ENCODE assay signal across 15 cellular contexts in the genomic region with DNA sequence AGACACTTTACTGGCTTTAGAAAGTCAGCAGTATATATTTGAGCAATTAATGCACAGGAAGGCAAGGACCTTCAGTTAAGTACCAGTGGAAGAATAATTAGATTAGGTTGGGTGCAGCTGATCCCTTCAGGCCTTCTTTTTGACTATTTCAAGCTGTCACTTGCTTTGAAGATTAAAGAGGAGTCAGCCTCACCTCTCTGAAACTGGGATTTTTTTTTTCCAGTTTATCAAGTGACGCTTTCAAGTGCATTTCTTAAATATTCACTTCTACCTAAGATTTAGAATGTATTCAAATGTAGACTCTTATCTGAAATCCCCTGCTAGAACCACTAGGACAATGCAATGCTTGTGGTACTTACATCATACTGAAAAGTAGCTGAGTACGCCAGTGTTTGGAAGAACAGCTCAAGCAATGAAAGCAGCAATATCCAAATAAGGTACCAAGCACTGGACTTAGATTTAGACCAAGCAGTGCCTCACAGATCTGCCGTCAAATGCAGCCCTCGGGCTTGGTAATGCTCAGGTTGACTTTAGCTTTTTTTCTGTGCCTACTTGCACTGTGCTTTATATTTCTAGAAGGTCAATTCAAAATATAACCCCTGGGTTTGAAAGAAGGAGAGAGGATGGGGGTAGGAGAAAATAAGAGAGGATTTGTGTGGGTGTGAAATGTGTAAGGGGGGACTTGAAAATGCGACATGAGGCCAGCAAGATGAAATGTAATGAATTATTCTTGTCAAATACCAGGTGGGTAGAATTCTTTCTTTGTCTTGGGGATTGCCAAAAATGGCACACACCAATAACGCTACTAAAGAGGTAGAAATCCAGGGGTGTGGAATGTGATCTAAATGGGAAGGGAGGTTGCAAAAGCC. TPM values are rescaled to one million over a fixed set of nuclear protein-coding genes. Genes with fewer than 3 reads are reported as not detected.
DNase-seq lines count a peak whose midpoint lies in the region; ATAC-seq, FAIRE-seq and TF ChIP-seq lines count a peak whose summit lies in the region.
"Had no signal": no experiment of that assay in that cellular context is flagged by ENCODE, and none has a peak within 500 bp of the region (broad histone marks: within the 10 kb centered on the region; RNA-seq: fewer than 3 reads in every experiment).

No MANE protein-coding gene starts in this region.

- no peak overlapping the region for H3K4me3 ChIP-seq in fibroblast of the aortic adventitia (ENCODE audit: low read depth, low read length)
- H3K4me3 ChIP-seq in skeletal muscle cell (ENCODE audit: low read depth, low read length), result no peak overlapping the region
- H3K4me3 ChIP-seq: adrenal gland had no signal

- FAIRE-seq in D721Med (lab: Jason Lieb, UNC), result no peak

- H3K27ac Mint-ChIP-seq in WTC11, result no peak overlapping the region
- H3K27ac Mint-ChIP-seq: activated CD8-positive, alpha-beta memory T cell treated with anti-CD3 and anti-CD28 coated beads, Interleukin-2, amount 10 ng/mL, durations not matched to agents 7 days and 5 days; CD4-positive, alpha-beta memory T cell; naive thymus-derived CD4-positive, alpha-beta T cell had no signal

- POLR2A ChIA-PET in WTC11 (lab: Charles Lee), result interaction anchor here (1.0 to 1.7 kb wide), 2 partner anchors 10 to 12 kb away, joined by 4 to 9 read pairs; no protein-coding TSS in a partner anchor

- H3K4me3 Mint-ChIP-seq in WTC11, result no peak overlapping the region
- H3K4me3 Mint-ChIP-seq: activated CD8-positive, alpha-beta memory T cell treated with anti-CD3 and anti-CD28 coated beads, Interleukin-2, amount 10 ng/mL, durations not matched to agents 7 days and 5 days; CD4-positive, alpha-beta memory T cell; naive thymus-derived CD4-positive, alpha-beta T cell had no signal

- H3K4me1 Mint-ChIP-seq in WTC11, result peaks cover 26% of the 10 kb centered on the region

- ATAC-seq in WTC11, result no peak
- ATAC-seq in GM18909 (IDR thresholded peaks at IDR 0.05; ENCODE audit: poor library complexity, unreplicated experiment), result no peak
- ATAC-seq: activated CD8-positive, alpha-beta memory T cell treated with anti-CD3 and anti-CD28 coated beads, Interleukin-2, amount 10 ng/mL, durations not matched to agents 7 days and 5 days; naive thymus-derived CD4-positive, alpha-beta T cell had no signal

- H3K27me3 Mint-ChIP-seq in WTC11 (ENCODE audit: low read depth), result no peaks in the 10 kb centered on the region

- CTCF ChIA-PET in WTC11 (lab: Charles Lee), result no interaction called here

- DNase-seq in GM20000 (ENCODE audit: low spot score) (peak; percentile 23), WTC11 (ENCODE audit: low spot score) (no peak), fibroblast of the aortic adventitia (ENCODE audit: low read depth) (peak; percentile 62), skeletal muscle cell (ENCODE audit: low read depth) (peak; percentile 49), KG1 (lab: John Stamatoyannopoulos, UW) (no peak), foreskin melanocyte (no peak), D721Med (ENCODE audit: insufficient read length, low spot score) (no peak)
- DNase-seq: activated CD8-positive, alpha-beta memory T cell treated with anti-CD3 and anti-CD28 coated beads, Interleukin-2, amount 10 ng/mL, durations not matched to agents 7 days and 5 days; adrenal gland; CD4-positive, alpha-beta memory T cell; H7; naive thymus-derived CD4-positive, alpha-beta T cell; NCI-H345; stimulated activated CD4-positive, alpha-beta T cell treated with anti-CD3 and anti-CD28 coated beads, Interleukin-15, amount 100 ng/mL, for 24 hours had no signal

- TF ChIP-seq CTCF in GM20000 (IDR thresholded peaks at IDR 0.05; ENCODE audit: extremely low read depth, missing control alignments) (no peak), WTC11 (IDR thresholded peaks at IDR 0.05) (no peak), fibroblast of the aortic adventitia (IDR thresholded peaks at IDR 0.05; ENCODE audit: insufficient read depth, low read length) (peak; percentile 5), D721Med (IDR thresholded peaks at IDR 0.05; ENCODE audit: insufficient read depth, missing control alignments) (no peak)

- H3K36me3 Mint-ChIP-seq in WTC11, result peaks cover 4% of the 10 kb centered on the region; the same call in 1 of the 2 replicates
- H3K36me3 Mint-ChIP-seq: activated CD8-positive, alpha-beta memory T cell treated with anti-CD3 and anti-CD28 coated beads, Interleukin-2, amount 10 ng/mL, durations not matched to agents 7 days and 5 days; CD4-positive, alpha-beta memory T cell; naive thymus-derived CD4-positive, alpha-beta T cell had no signal

- H3K9me3 Mint-ChIP-seq in WTC11, result peaks cover 5% of the 10 kb centered on the region
- H3K9me3 Mint-ChIP-seq: CD4-positive, alpha-beta memory T cell had no signal

TF ChIP-seq in WTC11, 78 proteins besides CTCF, POLR2A, EP300 and RAD21:
- no peak for TF ChIP-seq ZNF396 (CRISPR knock-in tag; IDR thresholded peaks at IDR 0.05; ENCODE audit: borderline replicate concordance)
- no peak for TF ChIP-seq SMAD4 (CRISPR knock-in tag; IDR thresholded peaks at IDR 0.05)
- no peak for TF ChIP-seq CREB1 (CRISPR knock-in tag; IDR thresholded peaks at IDR 0.05)
- TF ChIP-seq ETV6 (CRISPR knock-in tag; IDR thresholded peaks at IDR 0.05), result no peak
- no peak for TF ChIP-seq ZNF263 (CRISPR knock-in tag; IDR thresholded peaks at IDR 0.05; ENCODE audit: low read depth)
- TF ChIP-seq GABPB1 (CRISPR knock-in tag; IDR thresholded peaks at IDR 0.05), result peak; percentile 93
- TF ChIP-seq, protein P1, sequence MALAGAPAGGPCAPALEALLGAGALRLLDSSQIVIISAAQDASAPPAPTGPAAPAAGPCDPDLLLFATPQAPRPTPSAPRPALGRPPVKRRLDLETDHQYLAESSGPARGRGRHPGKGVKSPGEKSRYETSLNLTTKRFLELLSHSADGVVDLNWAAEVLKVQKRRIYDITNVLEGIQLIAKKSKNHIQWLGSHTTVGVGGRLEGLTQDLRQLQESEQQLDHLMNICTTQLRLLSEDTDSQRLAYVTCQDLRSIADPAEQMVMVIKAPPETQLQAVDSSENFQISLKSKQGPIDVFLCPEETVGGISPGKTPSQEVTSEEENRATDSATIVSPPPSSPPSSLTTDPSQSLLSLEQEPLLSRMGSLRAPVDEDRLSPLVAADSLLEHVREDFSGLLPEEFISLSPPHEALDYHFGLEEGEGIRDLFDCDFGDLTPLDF (CRISPR knock-in tag; IDR thresholded peaks at IDR 0.05), result no peak

RNA-seq across cellular contexts. Expression of a gene that starts 3.7 kb away (rescaled TPM):
- total RNA-seq in WTC11 (2021), result 87.8 to 97.7 TPM (median 92.8 TPM) in 3 replicates
- 133 and 162 TPM in 2 replicates for total RNA-seq in fibroblast of the aortic adventitia (ENCODE audit: low replicate concordance)

Comparison
In these comparisons a context has a peak if more than half of its experiments do, and no peak if none do; other contexts are left out.
1. DNase-seq: peak in GM20000 (single experiment), fibroblast of the aortic adventitia (single experiment) and skeletal muscle cell (single experiment); none in WTC11 (single experiment), KG1 (single experiment), foreskin melanocyte (single experiment) and D721Med (single experiment).